ENCODE assay signal across 29 cellular contexts in genomic region chr16:20846030-20846429, GRCh38.
"Had no signal": no experiment of that assay in that cellular context is flagged by ENCODE, and none has a peak within 500 bp of the region (broad histone marks: within the 10 kb centered on the region; RNA-seq: fewer than 3 reads in every experiment).

No MANE protein-coding gene starts in this region.

- H3K4me1 Mint-ChIP-seq: IgD-negative memory B cell had no signal

- H3K36me3 Mint-ChIP-seq: activated naive CD8-positive, alpha-beta T cell; IgD-negative memory B cell had no signal

- DNase-seq: activated CD4-positive, alpha-beta memory T cell treated with anti-CD3 and anti-CD28 coated beads for 36 hours; activated CD4-positive, alpha-beta T cell treated with anti-CD3 and anti-CD28 coated beads for 1 hour; activated CD4-positive, alpha-beta T cell treated with anti-CD3 and anti-CD28 coated beads, Interleukin-2, amount 10 ng/mL, durations not matched to agents 7 days and 5 days; activated gamma-delta T cell; activated naive CD4-positive, alpha-beta T cell treated with anti-CD3 and anti-CD28 coated beads for 36 hours; activated T-cell treated with anti-CD3 and anti-CD28 coated beads for 4 hours; activated T-cell treated with anti-CD3 and anti-CD28 coated beads, Interleukin-2, amount 50 U/mL, for 48 hours; amygdala; KG1; NCI-H1092; NCI-H1417; NCI-H1930; NCI-H2171; NCI-H226; NCI-H510A; NCI-H69; NK-92 treated with Interleukin-12 subunit alpha and Interleukin-12 subunit beta, amount 100 ng/mL, for 24 hours; OCI-M1; RPMI8226; SHP77; T-helper 9 cell had no signal

- H3K4me3 Mint-ChIP-seq: activated CD4-positive, alpha-beta memory T cell treated with anti-CD3 and anti-CD28 coated beads for 36 hours; activated CD4-positive, alpha-beta T cell treated with anti-CD3 and anti-CD28 coated beads, Interleukin-2, amount 10 ng/mL, durations not matched to agents 7 days and 5 days; activated naive CD4-positive, alpha-beta T cell treated with anti-CD3 and anti-CD28 coated beads for 36 hours; activated naive CD8-positive, alpha-beta T cell; brain; IgD-negative memory B cell; T-helper 1 cell treated with Interleukin-12 subunit alpha and Interleukin-12 subunit beta and Interleukin-4 antibody, amounts not matched to agents 30 μg/mL and 1 μg/mL, for 36 hours; WTC11 had no signal

- ATAC-seq: activated T-helper 17 cell treated with anti-CD3 and anti-CD28 coated beads, Interleukin-2, amount 50 U/mL, for 72 hours; Panc1; SK-N-SH treated with all-trans-retinoic acid at 6 μM for 48 hours; WTC11 had no signal

- H3K9me3 Mint-ChIP-seq: activated CD4-positive, alpha-beta memory T cell treated with anti-CD3 and anti-CD28 coated beads for 36 hours; activated CD4-positive, alpha-beta T cell treated with anti-CD3 and anti-CD28 coated beads, Interleukin-2, amount 10 ng/mL, durations not matched to agents 7 days and 5 days; activated naive CD4-positive, alpha-beta T cell treated with anti-CD3 and anti-CD28 coated beads for 36 hours; activated T-helper 17 cell treated with anti-CD3 and anti-CD28 coated beads, Interleukin-2, amount 50 U/mL, for 72 hours; brain; IgD-negative memory B cell; T-helper 1 cell treated with Interleukin-12 subunit alpha and Interleukin-12 subunit beta and Interleukin-4 antibody, amounts not matched to agents 30 μg/mL and 1 μg/mL, for 36 hours; WTC11 had no signal

- H3K27ac Mint-ChIP-seq: activated CD4-positive, alpha-beta memory T cell treated with anti-CD3 and anti-CD28 coated beads for 36 hours; activated naive CD4-positive, alpha-beta T cell treated with anti-CD3 and anti-CD28 coated beads for 36 hours; IgD-negative memory B cell; WTC11 had no signal

- H3K27me3 Mint-ChIP-seq: activated CD4-positive, alpha-beta memory T cell treated with anti-CD3 and anti-CD28 coated beads for 36 hours; activated CD4-positive, alpha-beta T cell treated with anti-CD3 and anti-CD28 coated beads, Interleukin-2, amount 10 ng/mL, durations not matched to agents 7 days and 5 days; activated naive CD8-positive, alpha-beta T cell; activated T-helper 17 cell treated with anti-CD3 and anti-CD28 coated beads, Interleukin-2, amount 50 U/mL, for 72 hours; brain had no signal
